2 cellular contexts compared by ENCODE assay signal in the genomic region with DNA sequence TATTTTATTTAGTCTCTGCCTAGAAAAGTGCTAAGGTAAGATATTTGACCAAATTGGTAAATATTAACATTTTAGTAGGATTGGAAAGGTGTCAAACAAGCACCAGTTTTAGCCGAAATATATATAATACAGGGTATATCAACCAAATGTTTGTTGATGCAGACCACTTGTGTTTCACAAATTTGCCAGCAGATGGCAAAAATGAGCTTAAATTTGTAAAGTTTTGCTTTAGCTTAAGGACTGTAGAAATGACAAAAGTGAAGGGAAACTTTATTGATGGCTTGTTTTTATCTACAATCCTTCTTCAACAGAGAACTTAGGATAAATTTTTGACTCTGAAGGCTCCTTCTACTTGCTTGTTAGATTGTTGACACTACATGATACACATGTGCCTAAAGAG.
TF ChIP-seq lines count a peak whose summit lies in the region.

No MANE protein-coding gene starts in this region.

TF ChIP-seq in K562, 482 proteins besides CTCF, POLR2A, EP300 and RAD21 (continues in another document):
- TF ChIP-seq TCF3 (CRISPR knock-in tag; IDR thresholded peaks at IDR 0.05) (no peak), GATA2 (CRISPR knock-in tag; IDR thresholded peaks at IDR 0.05) (no peak), TGIF2 (CRISPR knock-in tag; IDR thresholded peaks at IDR 0.05) (no peak), ZNF146 (CRISPR knock-in tag; IDR thresholded peaks at IDR 0.05; ENCODE audit: unreplicated experiment) (no peak), ETV1 (tag; conservative IDR thresholded peaks at IDR 0.05; ENCODE audit: low read depth) (no peak), ZNF133 (CRISPR knock-in tag; IDR thresholded peaks at IDR 0.05) (no peak), POLR2H (tag; IDR thresholded peaks at IDR 0.05; ENCODE audit: low read depth) (no peak), CSDE1 (IDR thresholded peaks at IDR 0.05) (no peak)
- TF ChIP-seq, protein P1, sequence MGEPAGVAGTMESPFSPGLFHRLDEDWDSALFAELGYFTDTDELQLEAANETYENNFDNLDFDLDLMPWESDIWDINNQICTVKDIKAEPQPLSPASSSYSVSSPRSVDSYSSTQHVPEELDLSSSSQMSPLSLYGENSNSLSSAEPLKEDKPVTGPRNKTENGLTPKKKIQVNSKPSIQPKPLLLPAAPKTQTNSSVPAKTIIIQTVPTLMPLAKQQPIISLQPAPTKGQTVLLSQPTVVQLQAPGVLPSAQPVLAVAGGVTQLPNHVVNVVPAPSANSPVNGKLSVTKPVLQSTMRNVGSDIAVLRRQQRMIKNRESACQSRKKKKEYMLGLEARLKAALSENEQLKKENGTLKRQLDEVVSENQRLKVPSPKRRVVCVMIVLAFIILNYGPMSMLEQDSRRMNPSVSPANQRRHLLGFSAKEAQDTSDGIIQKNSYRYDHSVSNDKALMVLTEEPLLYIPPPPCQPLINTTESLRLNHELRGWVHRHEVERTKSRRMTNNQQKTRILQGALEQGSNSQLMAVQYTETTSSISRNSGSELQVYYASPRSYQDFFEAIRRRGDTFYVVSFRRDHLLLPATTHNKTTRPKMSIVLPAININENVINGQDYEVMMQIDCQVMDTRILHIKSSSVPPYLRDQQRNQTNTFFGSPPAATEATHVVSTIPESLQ (CRISPR knock-in tag; IDR thresholded peaks at IDR 0.05): no peak
- TF ChIP-seq, protein P2, sequence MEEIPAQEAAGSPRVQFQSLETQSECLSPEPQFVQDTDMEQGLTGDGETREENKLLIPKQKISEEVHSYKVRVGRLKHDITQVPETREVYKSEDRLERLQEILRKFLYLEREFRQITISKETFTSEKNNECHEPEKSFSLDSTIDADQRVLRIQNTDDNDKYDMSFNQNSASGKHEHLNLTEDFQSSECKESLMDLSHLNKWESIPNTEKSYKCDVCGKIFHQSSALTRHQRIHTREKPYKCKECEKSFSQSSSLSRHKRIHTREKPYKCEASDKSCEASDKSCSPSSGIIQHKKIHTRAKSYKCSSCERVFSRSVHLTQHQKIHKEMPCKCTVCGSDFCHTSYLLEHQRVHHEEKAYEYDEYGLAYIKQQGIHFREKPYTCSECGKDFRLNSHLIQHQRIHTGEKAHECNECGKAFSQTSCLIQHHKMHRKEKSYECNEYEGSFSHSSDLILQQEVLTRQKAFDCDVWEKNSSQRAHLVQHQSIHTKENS (CRISPR knock-in tag; IDR thresholded peaks at IDR 0.05): no peak

TF ChIP-seq in liver, 16 proteins besides CTCF, POLR2A, EP300 and RAD21:
- TF ChIP-seq FOXA2 (IDR thresholded peaks at IDR 0.05): no peak
- no peak for TF ChIP-seq FOXA1 (IDR thresholded peaks at IDR 0.05)
- TF ChIP-seq JUND (IDR thresholded peaks at IDR 0.05): no peak
- TF ChIP-seq, protein P3, sequence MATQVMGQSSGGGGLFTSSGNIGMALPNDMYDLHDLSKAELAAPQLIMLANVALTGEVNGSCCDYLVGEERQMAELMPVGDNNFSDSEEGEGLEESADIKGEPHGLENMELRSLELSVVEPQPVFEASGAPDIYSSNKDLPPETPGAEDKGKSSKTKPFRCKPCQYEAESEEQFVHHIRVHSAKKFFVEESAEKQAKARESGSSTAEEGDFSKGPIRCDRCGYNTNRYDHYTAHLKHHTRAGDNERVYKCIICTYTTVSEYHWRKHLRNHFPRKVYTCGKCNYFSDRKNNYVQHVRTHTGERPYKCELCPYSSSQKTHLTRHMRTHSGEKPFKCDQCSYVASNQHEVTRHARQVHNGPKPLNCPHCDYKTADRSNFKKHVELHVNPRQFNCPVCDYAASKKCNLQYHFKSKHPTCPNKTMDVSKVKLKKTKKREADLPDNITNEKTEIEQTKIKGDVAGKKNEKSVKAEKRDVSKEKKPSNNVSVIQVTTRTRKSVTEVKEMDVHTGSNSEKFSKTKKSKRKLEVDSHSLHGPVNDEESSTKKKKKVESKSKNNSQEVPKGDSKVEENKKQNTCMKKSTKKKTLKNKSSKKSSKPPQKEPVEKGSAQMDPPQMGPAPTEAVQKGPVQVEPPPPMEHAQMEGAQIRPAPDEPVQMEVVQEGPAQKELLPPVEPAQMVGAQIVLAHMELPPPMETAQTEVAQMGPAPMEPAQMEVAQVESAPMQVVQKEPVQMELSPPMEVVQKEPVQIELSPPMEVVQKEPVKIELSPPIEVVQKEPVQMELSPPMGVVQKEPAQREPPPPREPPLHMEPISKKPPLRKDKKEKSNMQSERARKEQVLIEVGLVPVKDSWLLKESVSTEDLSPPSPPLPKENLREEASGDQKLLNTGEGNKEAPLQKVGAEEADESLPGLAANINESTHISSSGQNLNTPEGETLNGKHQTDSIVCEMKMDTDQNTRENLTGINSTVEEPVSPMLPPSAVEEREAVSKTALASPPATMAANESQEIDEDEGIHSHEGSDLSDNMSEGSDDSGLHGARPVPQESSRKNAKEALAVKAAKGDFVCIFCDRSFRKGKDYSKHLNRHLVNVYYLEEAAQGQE (IDR thresholded peaks at IDR 0.05): no peak
